Comparison of ENCODE assay signal across 3 cellular contexts in the genomic region with DNA sequence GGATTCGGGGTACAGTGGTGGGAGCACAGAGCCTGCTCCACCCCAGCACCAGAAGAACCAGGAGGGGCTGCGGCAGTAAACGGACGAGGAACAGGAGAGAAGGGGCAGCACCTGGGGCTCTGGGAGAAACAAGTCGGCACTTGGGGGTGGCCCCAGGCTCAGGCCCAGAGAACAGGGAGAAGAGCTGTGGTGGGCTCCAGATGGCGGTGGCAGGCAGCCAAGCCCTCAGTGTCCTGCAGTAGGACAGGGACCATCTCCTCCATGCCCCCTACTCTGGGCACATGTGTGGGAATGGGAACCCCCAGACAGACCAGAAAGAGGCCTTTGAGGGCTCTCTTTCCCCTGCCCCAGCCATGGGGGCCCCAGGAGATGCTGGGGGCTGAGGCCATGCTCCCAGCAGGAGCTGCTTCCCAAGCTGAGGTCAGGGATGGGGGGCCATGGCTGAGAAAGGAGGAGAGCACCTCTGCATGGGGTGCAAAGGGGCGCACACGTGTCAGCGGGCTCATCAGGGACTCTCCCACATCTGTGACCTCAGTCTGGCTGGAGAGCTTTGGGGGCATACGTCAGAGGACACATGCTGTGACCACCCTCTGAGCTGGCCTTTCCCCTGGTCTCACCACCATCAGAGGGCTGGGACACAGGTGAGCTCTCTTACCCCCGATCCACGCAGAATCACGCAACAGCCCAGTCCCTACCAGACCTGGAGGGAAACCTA.
TF ChIP-seq lines count a peak whose summit lies in the region.

No MANE protein-coding gene starts in this region.

TF ChIP-seq in SK-N-SH, 30 proteins besides CTCF, POLR2A, EP300 and RAD21:
- no peak for TF ChIP-seq MEF2A (IDR thresholded peaks at IDR 0.05; ENCODE audit: borderline replicate concordance, low read depth)

TF ChIP-seq in SK-N-SH treated with all-trans-retinoic acid at 6 μM for 48 hours, 23 proteins besides CTCF, POLR2A, EP300 and RAD21 (continues in another document):
- TF ChIP-seq PPARA (CRISPR knock-in tag; IDR thresholded peaks at IDR 0.05; ENCODE audit: borderline replicate concordance) (no peak), ZFP3 (CRISPR knock-in tag; IDR thresholded peaks at IDR 0.05) (no peak), ISL1 (CRISPR knock-in tag; IDR thresholded peaks at IDR 0.05) (no peak), TOX (CRISPR knock-in tag; IDR thresholded peaks at IDR 0.05; ENCODE audit: borderline replicate concordance) (no peak), SNAI2 (CRISPR knock-in tag; IDR thresholded peaks at IDR 0.05) (no peak), RARB (CRISPR knock-in tag; IDR thresholded peaks at IDR 0.05) (no peak), ZNF8 (CRISPR knock-in tag; IDR thresholded peaks at IDR 0.05) (no peak), ZC3H10 (CRISPR knock-in tag; IDR thresholded peaks at IDR 0.05) (no peak), ARNTL (CRISPR knock-in tag; IDR thresholded peaks at IDR 0.05; ENCODE audit: borderline replicate concordance, low read depth) (no peak), ZNF70 (CRISPR knock-in tag; IDR thresholded peaks at IDR 0.05) (no peak), TCF4 (CRISPR knock-in tag; IDR thresholded peaks at IDR 0.05; ENCODE audit: borderline replicate concordance) (no peak)
- TF ChIP-seq, protein P1, sequence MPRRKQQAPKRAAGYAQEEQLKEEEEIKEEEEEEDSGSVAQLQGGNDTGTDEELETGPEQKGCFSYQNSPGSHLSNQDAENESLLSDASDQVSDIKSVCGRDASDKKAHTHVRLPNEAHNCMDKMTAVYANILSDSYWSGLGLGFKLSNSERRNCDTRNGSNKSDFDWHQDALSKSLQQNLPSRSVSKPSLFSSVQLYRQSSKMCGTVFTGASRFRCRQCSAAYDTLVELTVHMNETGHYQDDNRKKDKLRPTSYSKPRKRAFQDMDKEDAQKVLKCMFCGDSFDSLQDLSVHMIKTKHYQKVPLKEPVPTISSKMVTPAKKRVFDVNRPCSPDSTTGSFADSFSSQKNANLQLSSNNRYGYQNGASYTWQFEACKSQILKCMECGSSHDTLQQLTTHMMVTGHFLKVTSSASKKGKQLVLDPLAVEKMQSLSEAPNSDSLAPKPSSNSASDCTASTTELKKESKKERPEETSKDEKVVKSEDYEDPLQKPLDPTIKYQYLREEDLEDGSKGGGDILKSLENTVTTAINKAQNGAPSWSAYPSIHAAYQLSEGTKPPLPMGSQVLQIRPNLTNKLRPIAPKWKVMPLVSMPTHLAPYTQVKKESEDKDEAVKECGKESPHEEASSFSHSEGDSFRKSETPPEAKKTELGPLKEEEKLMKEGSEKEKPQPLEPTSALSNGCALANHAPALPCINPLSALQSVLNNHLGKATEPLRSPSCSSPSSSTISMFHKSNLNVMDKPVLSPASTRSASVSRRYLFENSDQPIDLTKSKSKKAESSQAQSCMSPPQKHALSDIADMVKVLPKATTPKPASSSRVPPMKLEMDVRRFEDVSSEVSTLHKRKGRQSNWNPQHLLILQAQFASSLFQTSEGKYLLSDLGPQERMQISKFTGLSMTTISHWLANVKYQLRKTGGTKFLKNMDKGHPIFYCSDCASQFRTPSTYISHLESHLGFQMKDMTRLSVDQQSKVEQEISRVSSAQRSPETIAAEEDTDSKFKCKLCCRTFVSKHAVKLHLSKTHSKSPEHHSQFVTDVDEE (CRISPR knock-in tag; IDR thresholded peaks at IDR 0.05), result no peak
- TF ChIP-seq, protein P2, sequence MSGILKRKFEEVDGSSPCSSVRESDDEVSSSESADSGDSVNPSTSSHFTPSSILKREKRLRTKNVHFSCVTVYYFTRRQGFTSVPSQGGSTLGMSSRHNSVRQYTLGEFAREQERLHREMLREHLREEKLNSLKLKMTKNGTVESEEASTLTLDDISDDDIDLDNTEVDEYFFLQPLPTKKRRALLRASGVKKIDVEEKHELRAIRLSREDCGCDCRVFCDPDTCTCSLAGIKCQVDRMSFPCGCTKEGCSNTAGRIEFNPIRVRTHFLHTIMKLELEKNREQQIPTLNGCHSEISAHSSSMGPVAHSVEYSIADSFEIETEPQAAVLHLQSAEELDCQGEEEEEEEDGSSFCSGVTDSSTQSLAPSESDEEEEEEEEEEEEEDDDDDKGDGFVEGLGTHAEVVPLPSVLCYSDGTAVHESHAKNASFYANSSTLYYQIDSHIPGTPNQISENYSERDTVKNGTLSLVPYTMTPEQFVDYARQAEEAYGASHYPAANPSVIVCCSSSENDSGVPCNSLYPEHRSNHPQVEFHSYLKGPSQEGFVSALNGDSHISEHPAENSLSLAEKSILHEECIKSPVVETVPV (CRISPR knock-in tag; IDR thresholded peaks at IDR 0.05), result no peak
- TF ChIP-seq, protein P3, sequence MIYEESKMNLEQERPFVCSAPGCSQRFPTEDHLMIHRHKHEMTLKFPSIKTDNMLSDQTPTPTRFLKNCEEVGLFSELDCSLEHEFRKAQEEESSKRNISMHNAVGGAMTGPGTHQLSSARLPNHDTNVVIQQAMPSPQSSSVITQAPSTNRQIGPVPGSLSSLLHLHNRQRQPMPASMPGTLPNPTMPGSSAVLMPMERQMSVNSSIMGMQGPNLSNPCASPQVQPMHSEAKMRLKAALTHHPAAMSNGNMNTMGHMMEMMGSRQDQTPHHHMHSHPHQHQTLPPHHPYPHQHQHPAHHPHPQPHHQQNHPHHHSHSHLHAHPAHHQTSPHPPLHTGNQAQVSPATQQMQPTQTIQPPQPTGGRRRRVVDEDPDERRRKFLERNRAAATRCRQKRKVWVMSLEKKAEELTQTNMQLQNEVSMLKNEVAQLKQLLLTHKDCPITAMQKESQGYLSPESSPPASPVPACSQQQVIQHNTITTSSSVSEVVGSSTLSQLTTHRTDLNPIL (CRISPR knock-in tag; IDR thresholded peaks at IDR 0.05; ENCODE audit: low read depth), result no peak
- TF ChIP-seq, protein P4, sequence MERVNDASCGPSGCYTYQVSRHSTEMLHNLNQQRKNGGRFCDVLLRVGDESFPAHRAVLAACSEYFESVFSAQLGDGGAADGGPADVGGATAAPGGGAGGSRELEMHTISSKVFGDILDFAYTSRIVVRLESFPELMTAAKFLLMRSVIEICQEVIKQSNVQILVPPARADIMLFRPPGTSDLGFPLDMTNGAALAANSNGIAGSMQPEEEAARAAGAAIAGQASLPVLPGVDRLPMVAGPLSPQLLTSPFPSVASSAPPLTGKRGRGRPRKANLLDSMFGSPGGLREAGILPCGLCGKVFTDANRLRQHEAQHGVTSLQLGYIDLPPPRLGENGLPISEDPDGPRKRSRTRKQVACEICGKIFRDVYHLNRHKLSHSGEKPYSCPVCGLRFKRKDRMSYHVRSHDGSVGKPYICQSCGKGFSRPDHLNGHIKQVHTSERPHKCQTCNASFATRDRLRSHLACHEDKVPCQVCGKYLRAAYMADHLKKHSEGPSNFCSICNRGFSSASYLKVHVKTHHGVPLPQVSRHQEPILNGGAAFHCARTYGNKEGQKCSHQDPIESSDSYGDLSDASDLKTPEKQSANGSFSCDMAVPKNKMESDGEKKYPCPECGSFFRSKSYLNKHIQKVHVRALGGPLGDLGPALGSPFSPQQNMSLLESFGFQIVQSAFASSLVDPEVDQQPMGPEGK (CRISPR knock-in tag; IDR thresholded peaks at IDR 0.05; ENCODE audit: borderline replicate concordance), result no peak
- TF ChIP-seq, protein P5, sequence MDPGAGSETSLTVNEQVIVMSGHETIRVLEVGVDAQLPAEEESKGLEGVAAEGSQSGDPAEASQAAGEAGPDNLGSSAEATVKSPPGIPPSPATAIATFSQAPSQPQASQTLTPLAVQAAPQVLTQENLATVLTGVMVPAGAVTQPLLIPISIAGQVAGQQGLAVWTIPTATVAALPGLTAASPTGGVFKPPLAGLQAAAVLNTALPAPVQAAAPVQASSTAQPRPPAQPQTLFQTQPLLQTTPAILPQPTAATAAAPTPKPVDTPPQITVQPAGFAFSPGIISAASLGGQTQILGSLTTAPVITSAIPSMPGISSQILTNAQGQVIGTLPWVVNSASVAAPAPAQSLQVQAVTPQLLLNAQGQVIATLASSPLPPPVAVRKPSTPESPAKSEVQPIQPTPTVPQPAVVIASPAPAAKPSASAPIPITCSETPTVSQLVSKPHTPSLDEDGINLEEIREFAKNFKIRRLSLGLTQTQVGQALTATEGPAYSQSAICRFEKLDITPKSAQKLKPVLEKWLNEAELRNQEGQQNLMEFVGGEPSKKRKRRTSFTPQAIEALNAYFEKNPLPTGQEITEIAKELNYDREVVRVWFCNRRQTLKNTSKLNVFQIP (CRISPR knock-in tag; IDR thresholded peaks at IDR 0.05; ENCODE audit: borderline replicate concordance, low read depth), result no peak

TF ChIP-seq in WTC11, 78 proteins besides CTCF, POLR2A, EP300 and RAD21:
- TF ChIP-seq ZNF423 (CRISPR knock-in tag; IDR thresholded peaks at IDR 0.05) (no peak), TEAD4 (CRISPR knock-in tag; IDR thresholded peaks at IDR 0.05) (no peak), ETV6 (CRISPR knock-in tag; IDR thresholded peaks at IDR 0.05) (no peak), ZNF138 (CRISPR knock-in tag; conservative IDR thresholded peaks at IDR 0.05) (no peak), MXD4 (CRISPR knock-in tag; IDR thresholded peaks at IDR 0.05; ENCODE audit: borderline replicate concordance) (no peak), PRRX2 (CRISPR knock-in tag; IDR thresholded peaks at IDR 0.05) (no peak)
- TF ChIP-seq, protein P6, sequence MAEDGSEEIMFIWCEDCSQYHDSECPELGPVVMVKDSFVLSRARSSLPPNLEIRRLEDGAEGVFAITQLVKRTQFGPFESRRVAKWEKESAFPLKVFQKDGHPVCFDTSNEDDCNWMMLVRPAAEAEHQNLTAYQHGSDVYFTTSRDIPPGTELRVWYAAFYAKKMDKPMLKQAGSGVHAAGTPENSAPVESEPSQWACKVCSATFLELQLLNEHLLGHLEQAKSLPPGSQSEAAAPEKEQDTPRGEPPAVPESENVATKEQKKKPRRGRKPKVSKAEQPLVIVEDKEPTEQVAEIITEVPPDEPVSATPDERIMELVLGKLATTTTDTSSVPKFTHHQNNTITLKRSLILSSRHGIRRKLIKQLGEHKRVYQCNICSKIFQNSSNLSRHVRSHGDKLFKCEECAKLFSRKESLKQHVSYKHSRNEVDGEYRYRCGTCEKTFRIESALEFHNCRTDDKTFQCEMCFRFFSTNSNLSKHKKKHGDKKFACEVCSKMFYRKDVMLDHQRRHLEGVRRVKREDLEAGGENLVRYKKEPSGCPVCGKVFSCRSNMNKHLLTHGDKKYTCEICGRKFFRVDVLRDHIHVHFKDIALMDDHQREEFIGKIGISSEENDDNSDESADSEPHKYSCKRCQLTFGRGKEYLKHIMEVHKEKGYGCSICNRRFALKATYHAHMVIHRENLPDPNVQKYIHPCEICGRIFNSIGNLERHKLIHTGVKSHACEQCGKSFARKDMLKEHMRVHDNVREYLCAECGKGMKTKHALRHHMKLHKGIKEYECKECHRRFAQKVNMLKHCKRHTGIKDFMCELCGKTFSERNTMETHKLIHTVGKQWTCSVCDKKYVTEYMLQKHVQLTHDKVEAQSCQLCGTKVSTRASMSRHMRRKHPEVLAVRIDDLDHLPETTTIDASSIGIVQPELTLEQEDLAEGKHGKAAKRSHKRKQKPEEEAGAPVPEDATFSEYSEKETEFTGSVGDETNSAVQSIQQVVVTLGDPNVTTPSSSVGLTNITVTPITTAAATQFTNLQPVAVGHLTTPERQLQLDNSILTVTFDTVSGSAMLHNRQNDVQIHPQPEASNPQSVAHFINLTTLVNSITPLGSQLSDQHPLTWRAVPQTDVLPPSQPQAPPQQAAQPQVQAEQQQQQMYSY (CRISPR knock-in tag; IDR thresholded peaks at IDR 0.05), result no peak
- TF ChIP-seq, protein P7, sequence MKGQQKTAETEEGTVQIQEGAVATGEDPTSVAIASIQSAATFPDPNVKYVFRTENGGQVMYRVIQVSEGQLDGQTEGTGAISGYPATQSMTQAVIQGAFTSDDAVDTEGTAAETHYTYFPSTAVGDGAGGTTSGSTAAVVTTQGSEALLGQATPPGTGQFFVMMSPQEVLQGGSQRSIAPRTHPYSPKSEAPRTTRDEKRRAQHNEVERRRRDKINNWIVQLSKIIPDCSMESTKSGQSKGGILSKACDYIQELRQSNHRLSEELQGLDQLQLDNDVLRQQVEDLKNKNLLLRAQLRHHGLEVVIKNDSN (CRISPR knock-in tag; IDR thresholded peaks at IDR 0.05), result no peak
- TF ChIP-seq, protein P8, sequence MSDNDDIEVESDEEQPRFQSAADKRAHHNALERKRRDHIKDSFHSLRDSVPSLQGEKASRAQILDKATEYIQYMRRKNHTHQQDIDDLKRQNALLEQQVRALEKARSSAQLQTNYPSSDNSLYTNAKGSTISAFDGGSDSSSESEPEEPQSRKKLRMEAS (CRISPR knock-in tag; IDR thresholded peaks at IDR 0.05), result no peak
